11 cellular contexts compared by ENCODE assay signal in genomic region chr14:100246136-100246535, GRCh38. TPM values are rescaled to one million over a fixed set of nuclear protein-coding genes. Genes with fewer than 3 reads are reported as not detected.
DNase-seq lines count a peak whose midpoint lies in the region; ATAC-seq and TF ChIP-seq lines count a peak whose summit lies in the region.
"Had no signal": no experiment of that assay in that cellular context is flagged by ENCODE, and none has a peak within 500 bp of the region (broad histone marks: within the 10 kb centered on the region; RNA-seq: fewer than 3 reads in every experiment).

No MANE protein-coding gene starts in this region.

- peak; percentile 54 for DNase-seq in activated CD4-positive, alpha-beta T cell treated with anti-CD3 and anti-CD28 coated beads, Interleukin-2, amount 10 ng/mL, durations not matched to agents 24 days and 14 days
- no peak for DNase-seq in activated CD4-positive, alpha-beta T cell treated with anti-CD3 and anti-CD28 coated beads for 1 hour
- DNase-seq in activated B cell treated with CpG ODN at 0.5 μM for 24 hours (no peak), left ventricle myocardium superior (no peak), pons (ENCODE audit: low spot score) (no peak), mesenteric fat pad (ENCODE audit: low spot score) (no peak)
- DNase-seq: activated T-cell treated with anti-CD3 and anti-CD28 coated beads, Interleukin-2, amount 50 U/mL, for 1 hour; SIG-M5; testis had no signal

- CTCF ChIA-PET in activated B cell treated with CpG ODN at 0.5 μM for 24 hours (lab: Charles Lee): interaction anchor here (1.2 to 1.8 kb wide), 4 partner anchors 14 to 263 kb away, joined by 3 to 5 read pairs (median 4); no protein-coding TSS in a partner anchor

- H3K4me3 Mint-ChIP-seq in activated CD4-positive, alpha-beta T cell treated with anti-CD3 and anti-CD28 coated beads, Interleukin-2, amount 10 ng/mL, durations not matched to agents 24 days and 14 days: no peak overlapping the region
- H3K4me3 Mint-ChIP-seq in activated B cell treated with CpG ODN at 0.5 μM for 24 hours: peak overlapping the region; percentile 46
- H3K4me3 Mint-ChIP-seq in stimulated activated memory B cell treated with anti-CD40 and anti-IgM and Interleukin-4, amounts not matched to agents 10 μg/mL and 1 μg/mL and 100 μg/mL, for 72 hours: peak overlapping the region; percentile 27

- peaks cover 28% of the 10 kb centered on the region for H3K36me3 Mint-ChIP-seq in activated CD4-positive, alpha-beta T cell treated with anti-CD3 and anti-CD28 coated beads, Interleukin-2, amount 10 ng/mL, durations not matched to agents 24 days and 14 days (ENCODE audit: low read depth)
- peaks cover 22% of the 10 kb centered on the region for H3K36me3 Mint-ChIP-seq in activated B cell treated with CpG ODN at 0.5 μM for 24 hours (ENCODE audit: low read depth)
- H3K36me3 Mint-ChIP-seq in stimulated activated memory B cell treated with anti-CD40 and anti-IgM and Interleukin-4, amounts not matched to agents 10 μg/mL and 1 μg/mL and 100 μg/mL, for 72 hours: peaks cover 18% of the 10 kb centered on the region

- H3K9me3 Mint-ChIP-seq in activated CD4-positive, alpha-beta T cell treated with anti-CD3 and anti-CD28 coated beads, Interleukin-2, amount 10 ng/mL, durations not matched to agents 24 days and 14 days: no peaks in the 10 kb centered on the region
- H3K9me3 Mint-ChIP-seq in activated B cell treated with CpG ODN at 0.5 μM for 24 hours: no peaks in the 10 kb centered on the region
- no peaks in the 10 kb centered on the region for H3K9me3 Mint-ChIP-seq in stimulated activated memory B cell treated with anti-CD40 and anti-IgM and Interleukin-4, amounts not matched to agents 10 μg/mL and 1 μg/mL and 100 μg/mL, for 72 hours

- TF ChIP-seq CTCF in activated B cell treated with CpG ODN at 0.5 μM for 24 hours (IDR thresholded peaks at IDR 0.05): no peak

- peaks cover 54% of the 10 kb centered on the region for H3K4me1 Mint-ChIP-seq in activated CD4-positive, alpha-beta T cell treated with anti-CD3 and anti-CD28 coated beads, Interleukin-2, amount 10 ng/mL, durations not matched to agents 24 days and 14 days
- peaks cover 79% of the 10 kb centered on the region for H3K4me1 Mint-ChIP-seq in activated B cell treated with CpG ODN at 0.5 μM for 24 hours
- H3K4me1 Mint-ChIP-seq in stimulated activated memory B cell treated with anti-CD40 and anti-IgM and Interleukin-4, amounts not matched to agents 10 μg/mL and 1 μg/mL and 100 μg/mL, for 72 hours: peaks cover 75% of the 10 kb centered on the region

- H3K27ac Mint-ChIP-seq in activated CD4-positive, alpha-beta T cell treated with anti-CD3 and anti-CD28 coated beads, Interleukin-2, amount 10 ng/mL, durations not matched to agents 24 days and 14 days: no peak overlapping the region
- peak overlapping the region; percentile 81 for H3K27ac Mint-ChIP-seq in activated B cell treated with CpG ODN at 0.5 μM for 24 hours
- H3K27ac Mint-ChIP-seq in stimulated activated memory B cell treated with anti-CD40 and anti-IgM and Interleukin-4, amounts not matched to agents 10 μg/mL and 1 μg/mL and 100 μg/mL, for 72 hours: peak overlapping the region; percentile 76

- POLR2A ChIA-PET in activated B cell treated with CpG ODN at 0.5 μM for 24 hours (lab: Charles Lee): interaction anchor here (1.1 to 1.4 kb wide), 2 partner anchors 15 to 129 kb away, joined by 4 read pairs; a partner anchor contains a TSS

- H3K27me3 Mint-ChIP-seq in activated CD4-positive, alpha-beta T cell treated with anti-CD3 and anti-CD28 coated beads, Interleukin-2, amount 10 ng/mL, durations not matched to agents 24 days and 14 days: no peaks in the 10 kb centered on the region
- H3K27me3 Mint-ChIP-seq in activated B cell treated with CpG ODN at 0.5 μM for 24 hours: no peaks in the 10 kb centered on the region
- H3K27me3 Mint-ChIP-seq in stimulated activated memory B cell treated with anti-CD40 and anti-IgM and Interleukin-4, amounts not matched to agents 10 μg/mL and 1 μg/mL and 100 μg/mL, for 72 hours: no peaks in the 10 kb centered on the region

- intact Hi-C loops in activated CD4-positive, alpha-beta T cell treated with anti-CD3 and anti-CD28 coated beads, Interleukin-2, amount 10 ng/mL, durations not matched to agents 24 days and 14 days (cut with micrococcal nuclease): no loop called here
- intact Hi-C loops in activated B cell treated with CpG ODN at 0.5 μM for 24 hours (cut with micrococcal nuclease) (no loop called here), left ventricle myocardium superior (cut with micrococcal nuclease) (no loop called here)

- ATAC-seq in activated B cell treated with CpG ODN at 0.5 μM for 24 hours (ENCODE audit: low read depth) (no peak), left ventricle myocardium superior (peak; percentile 26), GM21528 (IDR thresholded peaks at IDR 0.05; ENCODE audit: low FRiP score, unreplicated experiment) (no peak)
- no peak for ATAC-seq in stimulated activated memory B cell treated with anti-CD40 and anti-IgM and Interleukin-4, amounts not matched to agents 10 μg/mL and 1 μg/mL and 100 μg/mL, for 72 hours

RNA-seq across cellular contexts. Expression of gene YY1, which starts 7.2 kb away (rescaled TPM):
- total RNA-seq in activated CD4-positive, alpha-beta T cell treated with anti-CD3 and anti-CD28 coated beads, Interleukin-2, amount 10 ng/mL, durations not matched to agents 24 days and 14 days: 102 and 105 TPM in 2 replicates
- total RNA-seq in activated B cell treated with CpG ODN at 0.5 μM for 24 hours (72.6 and 79.2 TPM in 2 replicates), left ventricle myocardium superior (48.1 TPM), mesenteric fat pad (61.3 TPM)
